27 cellular contexts compared by ENCODE assay signal in the genomic region with DNA sequence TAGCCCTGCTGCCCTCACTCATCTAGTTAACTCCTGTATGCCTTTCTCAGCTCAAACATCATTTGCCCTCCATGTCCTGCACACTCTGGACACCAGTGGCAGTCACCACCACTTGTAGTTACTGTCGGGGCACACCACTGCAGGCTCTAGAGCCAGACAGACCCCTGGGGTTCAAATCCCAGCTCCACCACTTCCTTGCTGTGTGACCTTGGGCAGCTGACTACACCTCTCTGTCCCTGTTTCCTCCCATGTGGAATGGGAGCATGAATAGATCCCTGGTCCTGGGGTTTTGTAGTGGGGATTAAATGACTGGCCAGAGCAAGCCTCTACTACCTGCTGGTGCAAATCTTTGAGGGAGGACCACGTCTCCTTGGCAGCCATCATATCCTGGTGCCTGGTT. TPM values are rescaled to one million over a fixed set of nuclear protein-coding genes. Genes with fewer than 3 reads are reported as not detected.
"Had no signal": no experiment of that assay in that cellular context is flagged by ENCODE, and none has a peak within 500 bp of the region (broad histone marks: within the 10 kb centered on the region; RNA-seq: fewer than 3 reads in every experiment).

No MANE protein-coding gene starts in this region.

- H3K4me1 ChIP-seq: colonic mucosa, prostate gland, testis had no signal

- ATAC-seq: esophagus mucosa; gastrocnemius medialis; left ventricle myocardium superior; lower lobe of right lung; naive thymus-derived CD8-positive, alpha-beta T cell had no signal

- H3K9me3 ChIP-seq: colonic mucosa, gastrocnemius medialis, lower lobe of right lung, prostate gland, right atrium auricular region, sigmoid colon, testis, tibial artery had no signal

- FAIRE-seq: keratinocyte had no signal

- H3K36me3 Mint-ChIP-seq: naive thymus-derived CD8-positive, alpha-beta T cell; type B pancreatic cell had no signal

- H3K27me3 ChIP-seq: colonic mucosa, right atrium auricular region, sigmoid colon, testis had no signal

- H3K27ac ChIP-seq: colonic mucosa, epithelial cell of prostate, gastrocnemius medialis, lower lobe of right lung, prostate gland, right atrium auricular region, sigmoid colon, testis, tibial artery had no signal

- H3K36me3 ChIP-seq: colonic mucosa, gastrocnemius medialis, lower lobe of right lung, prostate gland, right atrium auricular region, sigmoid colon, tibial artery had no signal

- H3K9me3 Mint-ChIP-seq: dendritic cell treated with granulocyte-macrophage colony-stimulating factor and Interleukin-4, amounts not matched to agents 40 ng/mL and 50 ng/mL, for 4 days; naive thymus-derived CD8-positive, alpha-beta T cell; type B pancreatic cell had no signal

- H3K4me3 Mint-ChIP-seq: dendritic cell treated with granulocyte-macrophage colony-stimulating factor and Interleukin-4, amounts not matched to agents 40 ng/mL and 50 ng/mL, for 4 days; endodermal cell; naive thymus-derived CD8-positive, alpha-beta T cell; nephron progenitor cell; type B pancreatic cell had no signal

- H3K4me3 ChIP-seq: colonic mucosa, gastrocnemius medialis, lower lobe of right lung, prostate gland, right atrium auricular region, sigmoid colon, testis, tibial artery had no signal

- H3K27ac Mint-ChIP-seq: dendritic cell treated with granulocyte-macrophage colony-stimulating factor and Interleukin-4, amounts not matched to agents 40 ng/mL and 50 ng/mL, for 4 days; endodermal cell; nephron progenitor cell; type B pancreatic cell had no signal

- DNase-seq: colonic mucosa; effector CD8-positive, alpha-beta T cell; endodermal cell; foreskin fibroblast; gastrocnemius medialis; head of caudate nucleus; left ventricle myocardium superior; lower lobe of right lung; naive thymus-derived CD8-positive, alpha-beta T cell; nephron progenitor cell; nucleus accumbens; sigmoid colon; stimulated activated CD4-positive, alpha-beta T cell treated with anti-CD3 and anti-CD28 coated beads, Interleukin-2, amount 100 ng/mL, for 24 hours; stimulated activated CD4-positive, alpha-beta T cell treated with anti-CD3 and anti-CD28 coated beads, Interleukin-4, amount 100 ng/mL, for 24 hours; stimulated activated naive CD4-positive, alpha-beta T cell; substantia nigra; testis; tibial artery had no signal

RNA-seq across cellular contexts. Expression of gene PVALB, which starts 33.1 kb away (rescaled TPM):
- total RNA-seq: colonic mucosa; endodermal cell; esophagus mucosa; left ventricle myocardium superior; mesenteric fat pad; naive thymus-derived CD8-positive, alpha-beta T cell; osteocyte; right atrium auricular region; sigmoid colon had no signal
- polyA plus RNA-seq: keratinocyte; naive thymus-derived CD8-positive, alpha-beta T cell; sigmoid colon had no signal
